ENCODE assay signal across 1 cellular context in the genomic region with DNA sequence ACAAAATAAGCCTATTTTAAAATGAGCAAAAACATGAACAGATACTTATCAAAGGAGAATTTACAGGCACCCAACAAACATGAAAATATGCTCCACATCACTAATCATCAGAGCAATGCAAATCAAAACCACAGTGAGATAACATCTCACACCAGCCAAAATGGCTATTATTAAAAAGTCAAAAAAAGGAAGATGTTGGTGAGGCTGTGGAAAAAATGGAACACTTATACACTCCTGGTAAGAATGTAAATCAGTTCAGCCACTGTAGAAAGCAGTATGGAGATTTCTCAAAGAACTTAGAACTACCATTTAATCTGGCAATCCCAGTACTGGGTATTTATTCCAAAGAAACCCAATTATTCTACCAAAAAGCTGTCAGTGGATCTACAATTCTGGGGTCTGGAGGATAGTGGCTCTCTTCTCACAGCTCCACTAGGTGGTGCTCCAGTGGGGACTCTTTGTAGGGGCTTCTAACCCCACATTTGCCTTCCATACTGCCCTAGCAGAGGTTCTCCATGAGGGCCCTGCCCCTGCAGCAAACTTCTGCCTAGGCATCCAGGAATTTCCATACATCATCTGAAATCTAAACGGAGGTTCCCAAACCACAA.
TF ChIP-seq lines count a peak whose summit lies in the region.

No MANE protein-coding gene starts in this region.

TF ChIP-seq in H1, 55 proteins besides CTCF, POLR2A, EP300 and RAD21:
- TF ChIP-seq CBX5 (IDR thresholded peaks at IDR 0.05; ENCODE audit: low read depth, low read length): no peak
- TF ChIP-seq JUN (IDR thresholded peaks at IDR 0.05; ENCODE audit: low read depth, low read length): no peak
